ENCODE assay signal across 9 cellular contexts in the genomic region with DNA sequence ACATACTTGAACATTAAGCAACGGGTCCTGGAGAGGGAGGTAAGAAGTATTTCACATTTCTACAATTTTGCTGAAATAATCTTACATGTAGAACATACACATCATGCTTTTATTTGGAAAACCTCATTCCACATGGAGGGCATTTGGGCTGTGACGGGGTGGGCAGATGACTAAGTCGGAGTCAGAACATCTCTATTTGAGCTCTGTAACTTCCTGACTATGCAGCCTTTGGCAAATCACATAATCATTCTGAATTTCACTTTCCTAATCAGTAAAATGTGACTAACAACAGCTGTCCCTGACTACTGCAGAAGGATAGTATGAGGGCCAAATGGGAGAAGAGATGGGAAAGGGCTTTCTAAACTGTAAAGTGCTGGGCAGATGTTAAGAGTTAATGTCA. TPM values are rescaled to one million over a fixed set of nuclear protein-coding genes. Genes with fewer than 3 reads are reported as not detected.
A peak's percentile ranks its signal among the peaks of the same experiment; 100 is the strongest.
DNase-seq lines count a peak whose midpoint lies in the region; ATAC-seq and TF ChIP-seq lines count a peak whose summit lies in the region.
"Had no signal": no experiment of that assay in that cellular context is flagged by ENCODE, and none has a peak within 500 bp of the region (broad histone marks: within the 10 kb centered on the region; RNA-seq: fewer than 3 reads in every experiment).

No MANE protein-coding gene starts in this region.

- no peak overlapping the region for H3K4me3 ChIP-seq in heart left ventricle
- no peak overlapping the region for H3K4me3 ChIP-seq in vagina

- no peak for DNase-seq in Right ventricle myocardium inferior (ENCODE audit: missing footprints)
- DNase-seq in cardiac septum (ENCODE audit: low spot score) = no peak
- peak; percentile 35 to 53 for DNase-seq in activated CD4-positive, alpha-beta T cell treated with anti-CD3 and anti-CD28 coated beads, Interleukin-2, amount 50 U/mL, for 48 hours
- no peak for DNase-seq in heart left ventricle
- no peak for DNase-seq in vagina (ENCODE audit: extremely low spot score in 2 of 2)
- DNase-seq in RPMI8226 = no peak
- no peak for DNase-seq in midbrain (lab: John Stamatoyannopoulos, UW)
- no peak for DNase-seq in NOMO-1 (lab: John Stamatoyannopoulos, UW; ENCODE audit: unreplicated experiment in 2 of 2)
- DNase-seq: NCI-H187 had no signal

- H3K27ac ChIP-seq in heart left ventricle (peak overlapping the region in 3 of 12 donors; percentile 22 to 47 (median 27)), vagina (peak overlapping the region; percentile 59)

- intact Hi-C loops in Right ventricle myocardium inferior (cut with DNase I) (no loop called here), cardiac septum (cut with DNase I) (no loop called here), heart left ventricle (cut with DNase I) (no loop called here), vagina (cut with DNase I) (no loop called here)

- ATAC-seq in Right ventricle myocardium inferior (peak; percentile 82), heart left ventricle (peak in 3 of 4 donors; percentile 53 to 85 (median 71))

- H3K27me3 ChIP-seq in heart left ventricle = no peaks in the 10 kb centered on the region
- H3K27me3 ChIP-seq in vagina = no peaks in the 10 kb centered on the region

- H3K36me3 ChIP-seq in heart left ventricle = no peaks in the 10 kb centered on the region
- no peaks in the 10 kb centered on the region for H3K36me3 ChIP-seq in vagina

- 74 to 86% (median 79%) methylated on average over 3 of the region's 3 CpGs for WGBS in heart left ventricle, 4 donors

- no peaks in the 10 kb centered on the region for H3K9me3 ChIP-seq in heart left ventricle
- H3K9me3 ChIP-seq in vagina = no peaks in the 10 kb centered on the region

- H3K4me1 ChIP-seq in heart left ventricle = peaks cover 0 to 16% (median 0%) of the 10 kb centered on the region in 12 donors
- H3K4me1 ChIP-seq in vagina = peaks cover 25% of the 10 kb centered on the region

- no peak for TF ChIP-seq CTCF in heart left ventricle (IDR thresholded peaks at IDR 0.05)
- TF ChIP-seq CTCF in vagina (IDR thresholded peaks at IDR 0.05) = no peak

- TF ChIP-seq POLR2A in heart left ventricle (IDR thresholded peaks at IDR 0.05) (no peak), vagina (IDR thresholded peaks at IDR 0.05) (no peak)

RNA-seq across cellular contexts. Expression of a gene that starts 17.1 kb away (rescaled TPM):
- total RNA-seq in Right ventricle myocardium inferior (145 TPM), cardiac septum (131 TPM), heart left ventricle (100 to 1,000 TPM; 106 to 239 (median 160) TPM), vagina (312 TPM)
- polyA plus RNA-seq in heart left ventricle = 10 to 100 TPM; 24.6 to 52.4 TPM

Comparison
In these comparisons a context has a peak if more than half of its experiments do, and no peak if none do; other contexts are left out.
1. DNase-seq: peak in activated CD4-positive, alpha-beta T cell treated with anti-CD3 and anti-CD28 coated beads, Interleukin-2, amount 50 U/mL, for 48 hours (2 of 2); none in Right ventricle myocardium inferior (single experiment), cardiac septum (single experiment), heart left ventricle (0 of 5), vagina (0 of 2), RPMI8226 (single experiment), midbrain (single experiment) and NOMO-1 (0 of 2).